8 cellular contexts compared by ENCODE assay signal in the genomic region with DNA sequence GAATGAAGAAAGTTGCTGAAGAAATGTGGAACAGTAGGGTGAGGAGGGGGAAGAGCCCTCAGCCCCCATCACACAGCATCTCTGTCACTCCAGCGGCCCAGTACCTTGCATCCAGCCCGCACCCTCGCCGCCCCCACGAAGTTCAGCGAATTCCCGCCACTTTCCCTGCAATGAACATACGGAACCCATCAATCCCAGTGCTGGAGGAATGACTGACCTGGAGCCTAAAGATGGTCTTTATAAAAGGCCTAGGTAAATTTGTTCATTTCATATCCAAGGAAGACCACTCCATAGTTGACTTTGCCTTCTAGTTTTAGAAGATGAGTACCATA. TPM values are rescaled to one million over a fixed set of nuclear protein-coding genes. Genes with fewer than 3 reads are reported as not detected.
DNase-seq lines count a peak whose midpoint lies in the region; ATAC-seq, FAIRE-seq and TF ChIP-seq lines count a peak whose summit lies in the region.

No MANE protein-coding gene starts in this region.

- peaks cover 0 to 27% of the 10 kb centered on the region in 2 donors for H3K4me1 ChIP-seq in right atrium auricular region
- peaks cover 12 to 43% of the 10 kb centered on the region in 2 experiments for H3K4me1 ChIP-seq in K562 (replicated peaks in 1 of 2; ENCODE audit: control insufficient read depth in 2 of 2, insufficient read depth in 2 of 2, low read length in 2 of 2)
- peaks cover 22% of the 10 kb centered on the region for H3K4me1 ChIP-seq in mucosa of stomach (ENCODE audit: control insufficient read depth, insufficient read depth, low read length)

- FAIRE-seq in K562 (lab: Jason Lieb, UNC): no peak

- no peaks in the 10 kb centered on the region for H3K9me3 ChIP-seq in right atrium auricular region
- no peaks in the 10 kb centered on the region for H3K9me3 ChIP-seq in K562 (replicated peaks; ENCODE audit: control insufficient read depth, insufficient read depth, low read depth, low read length)
- no peaks in the 10 kb centered on the region for H3K9me3 ChIP-seq in mucosa of stomach (ENCODE audit: control insufficient read depth, low read length)

- H2AFZ ChIP-seq in K562 (ENCODE audit: low read depth, low read length): peak overlapping the region; percentile 99

- no peak for TF ChIP-seq RAD21 in K562 (CRISPR knock-in tag; conservative IDR thresholded peaks at IDR 0.05 in 1 of 2, IDR thresholded peaks at IDR 0.05 in 1 of 2)

- no peak for TF ChIP-seq EP300 in K562 (IDR thresholded peaks at IDR 0.05; ENCODE audit: low read length)

- H3K27ac ChIP-seq in right atrium auricular region (peak overlapping the region; percentile 96 to 99), K562 (ENCODE audit: extremely low read depth, low read depth, low read length) (peak overlapping the region; percentile 95; the same call in 1 of the 3 replicates)

- peak overlapping the region; percentile 93 for H3K4me2 ChIP-seq in K562 (ENCODE audit: insufficient read depth, low read length)

- ATAC-seq in left ventricle myocardium superior: no peak
- ATAC-seq in K562: no peak
- ATAC-seq in HG02870 (IDR thresholded peaks at IDR 0.05; ENCODE audit: unreplicated experiment): no peak

- POLR2A ChIA-PET in K562 (lab: Yijun Ruan, JAX): interaction anchor here (0.9 to 1.7 kb wide), 2 partner anchors 17 to 39 kb away, joined by 3 read pairs; no protein-coding TSS in a partner anchor

- intact Hi-C loops in left ventricle myocardium superior (cut with micrococcal nuclease): no loop called here
- intact Hi-C loops in K562 (cut with micrococcal nuclease): loop anchor here (10.0 kb wide), 1 partner anchor 88 kb away; no protein-coding TSS in a partner anchor

- in situ Hi-C loops in K562 (cut with MboI): loop anchor here (10.0 kb wide), 1 partner anchor 288 kb away; a partner anchor contains a TSS

- peaks cover 3% of the 10 kb centered on the region for H3K9me1 ChIP-seq in K562 (ENCODE audit: control insufficient read depth, insufficient read depth, low read length)

- H3K79me2 ChIP-seq in K562 (ENCODE audit: control insufficient read depth, insufficient read depth, low read length): peaks cover 50% of the 10 kb centered on the region

- no peak for TF ChIP-seq CTCF in right atrium auricular region (IDR thresholded peaks at IDR 0.05)
- no peak for TF ChIP-seq CTCF in K562 (IDR thresholded peaks at IDR 0.05 in 2 of 3, conservative IDR thresholded peaks at IDR 0.05 in 1 of 3; ENCODE audit: insufficient read depth in 2 of 3, low read depth in 1 of 3, low read length in 3 of 3)

- no peaks in the 10 kb centered on the region for H3K27me3 ChIP-seq in right atrium auricular region
- no peaks in the 10 kb centered on the region for H3K27me3 ChIP-seq in K562 (ENCODE audit: control insufficient read depth in 2 of 2, insufficient read depth in 2 of 2, low read length in 2 of 2)
- no peaks in the 10 kb centered on the region for H3K27me3 ChIP-seq in mucosa of stomach (ENCODE audit: control insufficient read depth, insufficient read depth, low read length)

- H3K4me3 ChIP-seq in right atrium auricular region: peak overlapping the region in 1 of 2 donors; percentile 85
- peak overlapping the region; percentile 95 for H3K4me3 ChIP-seq in K562
- H3K4me3 ChIP-seq in mucosa of stomach (ENCODE audit: low read length): peak overlapping the region; percentile 87

- WGBS in K562 (ENCODE audit: insufficient coverage, low coverage, missing lambda C conversion rate): 26% methylated on average over 8 of the region's 8 CpGs

- no peak for TF ChIP-seq POLR2A in K562 (conservative IDR thresholded peaks at IDR 0.05)

- H3K9ac ChIP-seq in K562 (ENCODE audit: insufficient read depth in 1 of 2, low read depth in 2 of 2, low read length in 2 of 2) (peak overlapping the region; percentile 81 to 87; a peak in 3 of 4 replicates), mucosa of stomach (ENCODE audit: low read length) (peak overlapping the region; percentile 97)

- BruUV-seq in K562 (replicated peaks; lab: Mats Ljungman, UMichigan): no TSS peak

- no peaks in the 10 kb centered on the region for H3K36me3 ChIP-seq in right atrium auricular region
- peaks cover 16% of the 10 kb centered on the region; the same call in 2 of the 3 replicates for H3K36me3 ChIP-seq in K562 (ENCODE audit: control insufficient read depth, insufficient read depth, low read length)
- no peaks in the 10 kb centered on the region for H3K36me3 ChIP-seq in mucosa of stomach (ENCODE audit: control insufficient read depth, insufficient read depth, low read length)

- CTCF ChIA-PET in K562 (lab: Yijun Ruan, JAX; ENCODE audit: low intra/inter-chr PET ratio): interaction anchor here (0.6 kb wide), 1 partner anchor 18 kb away, joined by 3 read pairs; no protein-coding TSS in a partner anchor

- H4K20me1 ChIP-seq in K562 (replicated peaks; ENCODE audit: control insufficient read depth, insufficient read depth, low read length): peaks cover 29% of the 10 kb centered on the region

- DNase-seq in right atrium auricular region (ENCODE audit: low spot score) (no peak), left ventricle myocardium superior (no peak), K562 (ENCODE audit: extremely low read depth in 1 of 4, low spot score in 3 of 4) (peak in 1 of 4 experiments; percentile 18), HuH-7 (ENCODE audit: low spot score) (no peak), NCI-H2171 (lab: John Stamatoyannopoulos, UW) (no peak)
- DNase-seq in activated effector memory CD4-positive, alpha-beta T cell treated with Interleukin-2 at 50 U/mL for 16 hours: no peak

TF ChIP-seq in K562, 482 proteins besides CTCF, POLR2A, EP300 and RAD21 (continues in another document):
- TF ChIP-seq, protein P1, sequence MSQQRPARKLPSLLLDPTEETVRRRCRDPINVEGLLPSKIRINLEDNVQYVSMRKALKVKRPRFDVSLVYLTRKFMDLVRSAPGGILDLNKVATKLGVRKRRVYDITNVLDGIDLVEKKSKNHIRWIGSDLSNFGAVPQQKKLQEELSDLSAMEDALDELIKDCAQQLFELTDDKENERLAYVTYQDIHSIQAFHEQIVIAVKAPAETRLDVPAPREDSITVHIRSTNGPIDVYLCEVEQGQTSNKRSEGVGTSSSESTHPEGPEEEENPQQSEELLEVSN (IDR thresholded peaks at IDR 0.05; ENCODE audit: borderline replicate concordance in 1 of 2, extremely low read depth in 1 of 2, insufficient read depth in 1 of 2, insufficient read length in 1 of 2, low read depth in 1 of 2, low read length in 1 of 2, poor library complexity in 1 of 2, severe bottlenecking in 1 of 2): peak; percentile 47 to 63
- no peak for TF ChIP-seq WHSC1 (IDR thresholded peaks at IDR 0.05; ENCODE audit: low read length)
- TF ChIP-seq CTBP1 (IDR thresholded peaks at IDR 0.05; ENCODE audit: borderline replicate concordance): 0 out of 2 replicates have a peak, but pooled peaks have one; percentile 2
- TF ChIP-seq MEF2D (tag; conservative IDR thresholded peaks at IDR 0.05; ENCODE audit: low read depth): no peak

RNA-seq across cellular contexts. Expression of a gene that starts 0.8 kb away (rescaled TPM):
- total RNA-seq in right atrium auricular region (100 to 1,000 TPM; 142 to 155 TPM), left ventricle myocardium superior (139 TPM), K562 (2014; rRNA removed) (61.5 and 68.9 TPM in 2 replicates), K562 (2014; rRNA removed; fragmentation: Illumina TruSeq; extraction: Trizol) (94.4 and 107 TPM in 2 replicates), K562 (2015; rRNA removed; fragmentation: Illumina TruSeq; extraction: Trizol) (87.2 and 93.1 TPM in 2 replicates), K562 (2021) (70.2 and 77.9 TPM in 2 replicates)
- 12.1 and 40.7 TPM in 2 replicates for total RNA-seq in K562 (2011; cell fraction: chromatin; rRNA removed; ENCODE audit: low replicate concordance)
- total RNA-seq in K562 (2011; cell fraction: nucleolus; rRNA removed): 9.5 and 10.9 TPM in 2 replicates
- total RNA-seq in K562 (2011; cell fraction: nucleoplasm; rRNA removed): 17.3 and 22.1 TPM in 2 replicates
- polyA plus RNA-seq in K562 (2011; rRNA removed) (39.2 and 49.4 TPM in 2 replicates), K562 (2014; fragmentation: Illumina TruSeq; extraction: Trizol) (70.3 and 78.1 TPM in 2 replicates), K562 (2014; fragmentation: Nextera tagmentation; extraction: Ambion mirVana) (10 to 100 TPM; 24.4 to 29.8 TPM), K562 (2014; rRNA removed) (40.3 and 46.2 TPM in 2 replicates)
- 8.2 and 15.4 TPM in 2 replicates for polyA plus RNA-seq in K562 (2011; cell fraction: cytosol; rRNA removed)
- polyA plus RNA-seq in K562 (2011; cell fraction: nucleus; rRNA removed): 10.7 and 15.8 TPM in 2 replicates
- polyA plus RNA-seq in K562 (2012): 50.4 and 51.7 TPM in 2 replicates
- 116 and 143 TPM in 2 replicates for polyA minus RNA-seq in K562 (2011; rRNA and poly(A)+ RNA removed)
- 47.3 and 50.2 TPM in 2 replicates for polyA minus RNA-seq in K562 (2011; cell fraction: cytosol; rRNA and poly(A)+ RNA removed)
- 17.5 and 33.8 TPM in 2 replicates for polyA minus RNA-seq in K562 (2011; cell fraction: nucleus; rRNA and poly(A)+ RNA removed)
